In the genomic region with DNA sequence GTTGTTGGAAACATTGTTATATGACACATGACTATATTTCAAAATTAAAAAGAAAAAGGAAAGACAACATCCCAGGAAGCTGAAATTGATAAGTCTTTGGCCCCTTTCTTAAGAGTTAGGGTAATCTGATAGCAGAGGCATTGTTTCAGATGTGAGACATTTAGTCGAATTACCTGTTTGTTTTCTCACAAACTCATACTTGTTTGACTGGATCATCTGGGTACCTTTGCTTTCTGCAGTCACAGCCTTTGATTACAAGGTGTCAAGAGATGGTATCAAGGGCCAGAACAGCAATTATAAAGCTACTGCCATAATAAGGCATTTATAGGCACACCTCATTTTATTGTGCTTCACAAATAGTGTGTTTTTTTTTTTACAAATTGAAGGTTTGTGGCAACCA, we compare ENCODE assay signal across 24 cellular contexts.
"Had no signal": no experiment of that assay in that cellular context is flagged by ENCODE, and none has a peak within 500 bp of the region (broad histone marks: within the 10 kb centered on the region; RNA-seq: fewer than 3 reads in every experiment).

No MANE protein-coding gene starts in this region.

- H3K9me3 ChIP-seq: gastroesophageal sphincter, neutrophil, right lobe of liver, upper lobe of left lung, vagina had no signal

- DNase-seq: activated CD4-positive, alpha-beta T cell treated with anti-CD3 and anti-CD28 coated beads for 4 hours; activated CD4-positive, alpha-beta T cell treated with anti-CD3 and anti-CD28 coated beads, Interleukin-2, amount 50 U/mL, for 4 hours; activated naive CD4-positive, alpha-beta T cell; activated T-cell treated with anti-CD3 and anti-CD28 coated beads for 4 hours; activated T-cell treated with anti-CD3 and anti-CD28 coated beads, Interleukin-2, amount 50 U/mL, for 72 hours; effector CD8-positive, alpha-beta T cell; erythroblast; kidney; left colon; mammary epithelial cell; naive B cell; nephron progenitor cell; right lobe of liver; stimulated activated CD4-positive, alpha-beta T cell treated with anti-CD3 and anti-CD28 coated beads, Interleukin-12 subunit alpha, Interleukin-12 subunit beta, amount 100 ng/mL, for 4 hours; stimulated activated CD4-positive, alpha-beta T cell treated with anti-CD3 and anti-CD28 coated beads, Interleukin-4, amount 100 ng/mL, for 24 hours; stimulated activated naive CD8-positive, alpha-beta T cell treated with anti-CD3 and anti-CD28 coated beads, Interleukin-15, amount 100 ng/mL, for 72 hours; substantia nigra; upper lobe of left lung had no signal

- H2AFZ ChIP-seq: hepatocyte had no signal

- H3K27ac ChIP-seq: gastroesophageal sphincter, hepatocyte, neutrophil, right lobe of liver, upper lobe of left lung, vagina had no signal

- H3K4me3 ChIP-seq: gastroesophageal sphincter, hepatocyte, right lobe of liver, upper lobe of left lung, vagina had no signal

- ATAC-seq: activated naive CD4-positive, alpha-beta T cell treated with anti-CD3 and anti-CD28 coated beads, Interleukin-2, amount 50 U/mL, for 72 hours; activated T-cell treated with anti-CD3 and anti-CD28 coated beads, Interleukin-2, amount 50 U/mL, for 72 hours; gastroesophageal sphincter; left colon; right lobe of liver; stimulated activated effector memory CD8-positive, alpha-beta T cell treated with anti-CD3 and anti-CD28 coated beads, Interleukin-12 subunit alpha, Interleukin-12 subunit beta, amount 100 ng/mL, for 72 hours; stimulated activated naive CD8-positive, alpha-beta T cell treated with anti-CD3 and anti-CD28 coated beads, Interleukin-15, amount 100 ng/mL, for 72 hours had no signal

- H3K4me1 ChIP-seq: gastroesophageal sphincter, right lobe of liver, upper lobe of left lung, vagina had no signal

- H3K27me3 ChIP-seq: gastroesophageal sphincter, hepatocyte, neutrophil, right lobe of liver, upper lobe of left lung, vagina had no signal

- H3K36me3 ChIP-seq: gastroesophageal sphincter, neutrophil, right lobe of liver, upper lobe of left lung, vagina had no signal

- H3K4me2 ChIP-seq: hepatocyte had no signal

- H3K79me2 ChIP-seq: hepatocyte had no signal
